13 cellular contexts compared by ENCODE assay signal in genomic region chr16:81830845-81831600, GRCh38.
DNase-seq lines count a peak whose midpoint lies in the region; ATAC-seq and TF ChIP-seq lines count a peak whose summit lies in the region.
"Had no signal": no experiment of that assay in that cellular context is flagged by ENCODE, and none has a peak within 500 bp of the region (broad histone marks: within the 10 kb centered on the region; RNA-seq: fewer than 3 reads in every experiment).

No MANE protein-coding gene starts in this region.

- peaks cover 94% of the 10 kb centered on the region for H3K4me1 Mint-ChIP-seq in stimulated activated memory B cell treated with anti-CD40 and anti-IgM and Interleukin-4, amounts not matched to agents 10 μg/mL and 1 μg/mL and 100 μg/mL, for 72 hours

- H3K27me3 ChIP-seq in effector memory CD4-positive, alpha-beta T cell (replicated peaks; ENCODE audit: control insufficient read depth, insufficient read depth, low read length, poor library complexity, severe bottlenecking): no peaks in the 10 kb centered on the region

- no peaks in the 10 kb centered on the region for H3K36me3 ChIP-seq in effector memory CD4-positive, alpha-beta T cell (ENCODE audit: control insufficient read depth, insufficient read depth, low read length)
- H3K36me3 ChIP-seq: HAP-1 had no signal

- no peaks in the 10 kb centered on the region for H3K27me3 Mint-ChIP-seq in stimulated activated memory B cell treated with anti-CD40 and anti-IgM and Interleukin-4, amounts not matched to agents 10 μg/mL and 1 μg/mL and 100 μg/mL, for 72 hours

- H3K4me3 ChIP-seq in effector memory CD4-positive, alpha-beta T cell (ENCODE audit: insufficient read depth, low read depth, low read length, poor library complexity, severe bottlenecking): no peak overlapping the region
- H3K4me3 ChIP-seq: HAP-1 had no signal

- peak overlapping the region; percentile 80 for H3K4me3 Mint-ChIP-seq in stimulated activated memory B cell treated with anti-CD40 and anti-IgM and Interleukin-4, amounts not matched to agents 10 μg/mL and 1 μg/mL and 100 μg/mL, for 72 hours

- H3K4me1 ChIP-seq in effector memory CD4-positive, alpha-beta T cell (ENCODE audit: control insufficient read depth, insufficient read depth, low read length, poor library complexity, severe bottlenecking): peaks cover 4% of the 10 kb centered on the region
- H3K4me1 ChIP-seq: HAP-1 had no signal

- peaks cover 35% of the 10 kb centered on the region for H3K36me3 Mint-ChIP-seq in stimulated activated memory B cell treated with anti-CD40 and anti-IgM and Interleukin-4, amounts not matched to agents 10 μg/mL and 1 μg/mL and 100 μg/mL, for 72 hours

- no peaks in the 10 kb centered on the region for H3K9me3 ChIP-seq in effector memory CD4-positive, alpha-beta T cell (ENCODE audit: control insufficient read depth, low read length)
- H3K9me3 ChIP-seq: HAP-1 had no signal

- peak; percentile 7 for ATAC-seq in HG02970 (IDR thresholded peaks at IDR 0.05; ENCODE audit: low FRiP score, unreplicated experiment)
- ATAC-seq in stimulated activated memory B cell treated with anti-CD40 and anti-IgM and Interleukin-4, amounts not matched to agents 10 μg/mL and 1 μg/mL and 100 μg/mL, for 72 hours: peak; percentile 20

- DNase-seq in NCI-H1092 treated with DMSO at 0.1 percent for 48 hours (lab: John Stamatoyannopoulos, UW): peak; percentile 0
- DNase-seq in NCI-H1092 (lab: John Stamatoyannopoulos, UW): no peak
- DNase-seq in T-helper 2 cell: no peak
- DNase-seq in effector memory CD4-positive, alpha-beta T cell: no peak
- no peak for DNase-seq in glomerular visceral epithelial cell (ENCODE audit: extremely low spot score)
- DNase-seq: 8988T, DMS53 had no signal

- no peak overlapping the region for H3K27ac ChIP-seq in effector memory CD4-positive, alpha-beta T cell (ENCODE audit: insufficient read depth, low read length, poor library complexity, severe bottlenecking)
- H3K27ac ChIP-seq: RWPE1, VCaP had no signal

- TF ChIP-seq POLR2A in Raji (IDR thresholded peaks at IDR 0.05; ENCODE audit: insufficient read depth, low read depth, low read length): peak; percentile 41; the same call in 1 of the 2 replicates

- H3K9me3 Mint-ChIP-seq in stimulated activated memory B cell treated with anti-CD40 and anti-IgM and Interleukin-4, amounts not matched to agents 10 μg/mL and 1 μg/mL and 100 μg/mL, for 72 hours: no peaks in the 10 kb centered on the region

- peak overlapping the region; percentile 99 for H3K27ac Mint-ChIP-seq in stimulated activated memory B cell treated with anti-CD40 and anti-IgM and Interleukin-4, amounts not matched to agents 10 μg/mL and 1 μg/mL and 100 μg/mL, for 72 hours
